1 cellular context compared by ENCODE assay signal in genomic region chr13:42549555-42549941, GRCh38.
TF ChIP-seq lines count a peak whose summit lies in the region.

No MANE protein-coding gene starts in this region.

TF ChIP-seq in HepG2, 621 proteins besides CTCF, POLR2A, EP300 and RAD21 (continued from another document):
- no peak for TF ChIP-seq ZFYVE20 (CRISPR knock-in tag; IDR thresholded peaks at IDR 0.05; ENCODE audit: borderline replicate concordance, low read depth)
